ENCODE assay signal across 8 cellular contexts in genomic region chr15:41772720-41773331, GRCh38.
DNase-seq lines count a peak whose midpoint lies in the region; ATAC-seq and TF ChIP-seq lines count a peak whose summit lies in the region.

No MANE protein-coding gene starts in this region.

- H2AFZ ChIP-seq in OCI-LY1 (ENCODE audit: low read length) = no peak overlapping the region

- intact Hi-C loops in tibial artery (cut with DNase I; ENCODE audit: low total_unique reads) = loop anchor here (2.0 to 10.0 kb wide), 2 partner anchors 34 to 132 kb away; no protein-coding TSS in a partner anchor

- H3K27me3 Mint-ChIP-seq in nephron progenitor cell (ENCODE audit: low read depth, poor library complexity) = peaks cover 5% of the 10 kb centered on the region

- H3K27me3 ChIP-seq in OCI-LY1 (ENCODE audit: insufficient read depth, low read length) (no peaks in the 10 kb centered on the region), tibial artery (no peaks in the 10 kb centered on the region)

- H3K36me3 ChIP-seq in OCI-LY1 (ENCODE audit: insufficient read depth, low read length) (peaks cover 4% of the 10 kb centered on the region; the same call in 1 of the 2 replicates), tibial artery (no peaks in the 10 kb centered on the region)

- H3K36me3 Mint-ChIP-seq in nephron progenitor cell (ENCODE audit: low read depth) = peaks cover 13% of the 10 kb centered on the region

- H3K27ac Mint-ChIP-seq in nephron progenitor cell = no peak overlapping the region

- H3K4me3 Mint-ChIP-seq in nephron progenitor cell = peak overlapping the region; percentile 92

- H3K4me1 Mint-ChIP-seq in nephron progenitor cell = peaks cover 44% of the 10 kb centered on the region

- H3K79me2 ChIP-seq in OCI-LY1 (ENCODE audit: insufficient read depth, low read length) = no peaks in the 10 kb centered on the region; the same call in 1 of the 2 replicates

- H4K20me1 ChIP-seq in OCI-LY1 (ENCODE audit: insufficient read depth, low read length) = no peaks in the 10 kb centered on the region

- peak overlapping the region; percentile 79 for H3K27ac ChIP-seq in OCI-LY1 (ENCODE audit: low read depth, low read length, poor library complexity, severe bottlenecking)
- peak overlapping the region; percentile 80 to 88 for H3K27ac ChIP-seq in tibial artery

- H3K4me2 ChIP-seq in OCI-LY1 (ENCODE audit: low read length) = peak overlapping the region; percentile 84

- peak; percentile 45 for DNase-seq in CMK (ENCODE audit: low read depth)
- DNase-seq in HPDE6-E6E7 (ENCODE audit: extremely low spot score) = peak; percentile 71
- peak; percentile 49 to 63 for DNase-seq in activated T-cell treated with anti-CD3 and anti-CD28 coated beads, Interleukin-2, amount 50 U/mL, for 48 hours
- peak; percentile 75 for DNase-seq in fibroblast of gingiva (ENCODE audit: low read depth)
- DNase-seq in nephron progenitor cell = peak; percentile 18
- peak; percentile 40 to 69 for DNase-seq in tibial artery

- peaks cover 44% of the 10 kb centered on the region for H3K4me1 ChIP-seq in OCI-LY1 (ENCODE audit: insufficient read depth, low read length, severe bottlenecking)
- peaks cover 0 to 39% (median 31%) of the 10 kb centered on the region in 4 donors for H3K4me1 ChIP-seq in tibial artery

- ATAC-seq in HG02678 (IDR thresholded peaks at IDR 0.05; ENCODE audit: unreplicated experiment) = no peak

- no peaks in the 10 kb centered on the region for H3K9me3 Mint-ChIP-seq in nephron progenitor cell

- peak overlapping the region; percentile 47; the same call in 1 of the 2 replicates for H3K9ac ChIP-seq in OCI-LY1 (ENCODE audit: low read length)

- H3F3A ChIP-seq in OCI-LY1 (ENCODE audit: insufficient read depth, low read length) = no peaks in the 10 kb centered on the region

- H3K9me3 ChIP-seq in OCI-LY1 (ENCODE audit: low read length) = no peaks in the 10 kb centered on the region
- H3K9me3 ChIP-seq in tibial artery = no peaks in the 10 kb centered on the region

- no peaks in the 10 kb centered on the region for H3K9me2 ChIP-seq in OCI-LY1 (ENCODE audit: low read depth, low read length)

- H3K4me3 ChIP-seq in OCI-LY1 (ENCODE audit: low read depth, low read length, poor library complexity, severe bottlenecking) (peak overlapping the region; percentile 77), tibial artery (no peak overlapping the region)

- TF ChIP-seq CTCF in OCI-LY1 (IDR thresholded peaks at IDR 0.05; ENCODE audit: low read length) (peak; percentile 91), nephron progenitor cell (IDR thresholded peaks at IDR 0.05) (peak; percentile 51), tibial artery (IDR thresholded peaks at IDR 0.05) (peak; percentile 69 to 80)

Comparison
In these comparisons a context has a peak if more than half of its experiments do, and no peak if none do; other contexts are left out.
1. DNase-seq: peak in every context shown above with its lines; median percentile 75 in fibroblast of gingiva; 71 in HPDE6-E6E7; 56 in activated T-cell treated with anti-CD3 and anti-CD28 coated beads, Interleukin-2, amount 50 U/mL, for 48 hours; 54 in tibial artery; 45 in CMK; 18 in nephron progenitor cell.